Comparison of ENCODE assay signal across 13 cellular contexts in genomic region chr12:124491856-124492420, GRCh38.
"Had no signal": no experiment of that assay in that cellular context is flagged by ENCODE, and none has a peak within 500 bp of the region (broad histone marks: within the 10 kb centered on the region; RNA-seq: fewer than 3 reads in every experiment).

No MANE protein-coding gene starts in this region.

- H3K27me3 Mint-ChIP-seq: activated CD4-positive, alpha-beta T cell treated with anti-CD3 and anti-CD28 coated beads, Interleukin-2, amount 10 ng/mL, durations not matched to agents 7 days and 5 days had no signal

- DNase-seq: activated CD4-positive, alpha-beta T cell treated with anti-CD3 and anti-CD28 coated beads, Interleukin-2, amount 10 ng/mL, durations not matched to agents 7 days and 5 days; activated CD8-positive, alpha-beta memory T cell treated with anti-CD3 and anti-CD28 coated beads, Interleukin-2, amount 50 U/mL, for 48 hours; caudate nucleus; immature natural killer cell; left colon; sigmoid colon; spleen; thyroid gland had no signal

- H3K27ac Mint-ChIP-seq: activated CD4-positive, alpha-beta T cell treated with anti-CD3 and anti-CD28 coated beads, Interleukin-2, amount 10 ng/mL, durations not matched to agents 7 days and 5 days had no signal

- H3K27me3 ChIP-seq: esophagus muscularis mucosa, sigmoid colon, spleen, thyroid gland had no signal

- FAIRE-seq: colon, urothelium cell line had no signal

- H3K9me3 ChIP-seq: esophagus muscularis mucosa, sigmoid colon, spleen, thyroid gland had no signal

- H3K4me3 ChIP-seq: esophagus muscularis mucosa, lung, sigmoid colon, spleen, thyroid gland had no signal

- H3K4me3 Mint-ChIP-seq: activated CD4-positive, alpha-beta T cell treated with anti-CD3 and anti-CD28 coated beads, Interleukin-2, amount 10 ng/mL, durations not matched to agents 7 days and 5 days; immature natural killer cell; neural crest cell had no signal

- H3K27ac ChIP-seq: spleen, thyroid gland had no signal

- H3K9me3 Mint-ChIP-seq: activated CD4-positive, alpha-beta T cell treated with anti-CD3 and anti-CD28 coated beads, Interleukin-2, amount 10 ng/mL, durations not matched to agents 7 days and 5 days; immature natural killer cell; neural crest cell had no signal
